Comparison of ENCODE assay signal across 8 cellular contexts in the genomic region with DNA sequence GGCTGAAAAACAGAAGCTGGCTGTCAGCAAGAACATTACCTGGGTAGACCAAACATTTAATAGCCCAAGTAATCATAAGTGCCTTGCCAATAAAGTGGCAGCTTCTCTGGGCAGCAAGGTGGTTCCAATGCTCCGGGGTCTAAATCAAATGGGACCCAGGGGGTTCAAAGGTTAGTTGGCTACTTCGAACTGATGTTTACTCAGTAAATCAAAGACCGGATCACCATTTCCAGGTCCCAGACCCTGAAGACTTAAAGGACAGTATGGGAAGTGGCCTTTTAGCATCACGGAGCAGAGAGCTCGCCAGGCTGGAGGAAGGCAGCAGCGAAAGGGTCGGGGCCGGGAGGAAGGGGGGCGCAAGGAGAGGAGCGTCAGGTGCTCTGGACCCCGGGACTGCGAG. TPM values are rescaled to one million over a fixed set of nuclear protein-coding genes. Genes with fewer than 3 reads are reported as not detected.
DNase-seq lines count a peak whose midpoint lies in the region; ATAC-seq and TF ChIP-seq lines count a peak whose summit lies in the region.

No MANE protein-coding gene starts in this region.

- peak overlapping the region in 1 of 2 donors; percentile 58 for H3K4me3 ChIP-seq in CD4-positive, alpha-beta memory T cell (ENCODE audit: low read length in 2 of 2)
- peak overlapping the region; percentile 45 for H3K4me3 ChIP-seq in endocrine pancreas (ENCODE audit: control insufficient read depth, insufficient read depth, low read length)
- peak overlapping the region; percentile 53 to 66 for H3K4me3 ChIP-seq in neuronal stem cell (ENCODE audit: low read length in 2 of 2)

- ATAC-seq in HG02870 (IDR thresholded peaks at IDR 0.05; ENCODE audit: unreplicated experiment), result no peak

- CTCF ChIA-PET in CD4-positive, alpha-beta memory T cell (lab: Charles Lee; ENCODE audit: partially characterized antibody), result interaction anchor here (0.8 to 1.5 kb wide), 5 partner anchors 10 to 138 kb away, joined by 3 to 4 read pairs (median 3); no protein-coding TSS in a partner anchor
- CTCF ChIA-PET in HEK293T (lab: Yijun Ruan, JAX), result no interaction called here

- peaks cover 0 to 8% (median 0%) of the 10 kb centered on the region in 8 donors for H3K9me3 Mint-ChIP-seq in CD4-positive, alpha-beta memory T cell

- peaks cover 0 to 13% of the 10 kb centered on the region in 2 donors for H3K36me3 Mint-ChIP-seq in CD4-positive, alpha-beta memory T cell

- no CpG with 5 or more reads among the region's 12 CpGs for WGBS in neuronal stem cell (ENCODE audit: extremely low coverage in 2 of 2, insufficient read length in 2 of 2, insufficient replicate concordance in 1 of 2), 2 donors

- peaks cover 31 to 68% (median 41%) of the 10 kb centered on the region in 4 donors for H3K4me1 Mint-ChIP-seq in CD4-positive, alpha-beta memory T cell

- H2AK5ac ChIP-seq in neuronal stem cell (ENCODE audit: low read depth, low read length), result no peak overlapping the region

- intact Hi-C loops in CD4-positive, alpha-beta memory T cell (cut with micrococcal nuclease), result loop anchor here (2.0 kb wide), 1 partner anchor 82 kb away; no protein-coding TSS in a partner anchor

- H3K27ac ChIP-seq in CD4-positive, alpha-beta memory T cell (ENCODE audit: low read depth, low read length), result peak overlapping the region; percentile 41
- no peak overlapping the region for H3K27ac ChIP-seq in neuronal stem cell (replicated peaks; ENCODE audit: low read length)

- H3K18ac ChIP-seq in neuronal stem cell (ENCODE audit: low read length), result no peak overlapping the region

- H3K27me3 Mint-ChIP-seq in CD4-positive, alpha-beta memory T cell, result no peaks in the 10 kb centered on the region

- peak overlapping the region; percentile 69 to 89 (median 85) for H3K4me3 Mint-ChIP-seq in CD4-positive, alpha-beta memory T cell

- H2BK120ac ChIP-seq in neuronal stem cell (ENCODE audit: low read depth, low read length), result no peak overlapping the region

- no peaks in the 10 kb centered on the region for H3K27me3 ChIP-seq in CD4-positive, alpha-beta memory T cell (ENCODE audit: insufficient read depth, low read length)
- H3K27me3 ChIP-seq in endocrine pancreas (ENCODE audit: control insufficient read depth, insufficient read depth, low read length) (no peaks in the 10 kb centered on the region), neuronal stem cell (ENCODE audit: control insufficient read depth in 3 of 3, insufficient read depth in 3 of 3, low read depth in 1 of 3, low read length in 3 of 3) (peaks cover 0 to 2% (median 0%) of the 10 kb centered on the region in 3 experiments)

- H3K36me3 ChIP-seq in CD4-positive, alpha-beta memory T cell (ENCODE audit: insufficient read depth, low read length), result no peaks in the 10 kb centered on the region
- H3K36me3 ChIP-seq in endocrine pancreas (ENCODE audit: control insufficient read depth, insufficient read depth, low read length) (no peaks in the 10 kb centered on the region), neuronal stem cell (replicated peaks in 1 of 2; ENCODE audit: control insufficient read depth in 2 of 2, insufficient read depth in 2 of 2, low read length in 2 of 2) (no peaks in the 10 kb centered on the region)

- H2BK12ac ChIP-seq in neuronal stem cell (ENCODE audit: low read length), result no peak overlapping the region

- no peak overlapping the region for H3K23ac ChIP-seq in neuronal stem cell (ENCODE audit: low read depth, low read length, poor library complexity)

- no peak overlapping the region for H4K91ac ChIP-seq in neuronal stem cell (ENCODE audit: low read depth, low read length, poor library complexity)

- H3K9me3 ChIP-seq in CD4-positive, alpha-beta memory T cell (ENCODE audit: control insufficient read depth in 1 of 2, low read length in 2 of 2), result no peaks in the 10 kb centered on the region
- H3K9me3 ChIP-seq in endocrine pancreas (ENCODE audit: control insufficient read depth, low read length), result no peaks in the 10 kb centered on the region
- H3K9me3 ChIP-seq in neuronal stem cell (replicated peaks in 1 of 2; ENCODE audit: control insufficient read depth in 2 of 2, insufficient read depth in 1 of 2, low read depth in 1 of 2, low read length in 2 of 2), result no peaks in the 10 kb centered on the region

- no peak for DNase-seq in CD4-positive, alpha-beta memory T cell
- DNase-seq in NCI-H69 (lab: John Stamatoyannopoulos, UW) (peak; percentile 2), neuronal stem cell (ENCODE audit: low spot score) (no peak), HEK293T (ENCODE audit: extremely low spot score) (no peak), A172 (ENCODE audit: low spot score) (no peak), DMS79 (lab: John Stamatoyannopoulos, UW) (no peak)

- H3K14ac ChIP-seq in neuronal stem cell (ENCODE audit: low read length), result no peak overlapping the region

- no peak overlapping the region for H2BK15ac ChIP-seq in neuronal stem cell (ENCODE audit: low read length)

- peak overlapping the region in 6 of 7 donors; percentile 61 to 97 (median 84) for H3K27ac Mint-ChIP-seq in CD4-positive, alpha-beta memory T cell

- H3K79me1 ChIP-seq in neuronal stem cell (ENCODE audit: low read depth, low read length), result no peaks in the 10 kb centered on the region

- H3K4me1 ChIP-seq in CD4-positive, alpha-beta memory T cell (ENCODE audit: insufficient read depth, low read length), result peaks cover 41% of the 10 kb centered on the region
- H3K4me1 ChIP-seq in endocrine pancreas (ENCODE audit: control insufficient read depth, insufficient read depth, low read length), result no peaks in the 10 kb centered on the region
- no peaks in the 10 kb centered on the region for H3K4me1 ChIP-seq in neuronal stem cell (ENCODE audit: control insufficient read depth in 2 of 2, insufficient read depth in 1 of 2, low read depth in 1 of 2, low read length in 2 of 2)

- H3K9ac ChIP-seq in endocrine pancreas (ENCODE audit: control insufficient read depth, insufficient read depth, low read length) (no peak overlapping the region), neuronal stem cell (ENCODE audit: low read depth, low read length, poor library complexity) (no peak overlapping the region)

- POLR2A ChIA-PET in CD4-positive, alpha-beta memory T cell (lab: Charles Lee; ENCODE audit: partially characterized antibody), result interaction anchor here (0.7 to 3.2 kb wide), 9 partner anchors 9 to 140 kb away, joined by 3 to 33 read pairs (median 5); no protein-coding TSS in a partner anchor
- POLR2A ChIA-PET in HEK293T (lab: Yijun Ruan, JAX), result interaction anchor here (1.4 kb wide), 1 partner anchor 24 kb away, joined by 3 read pairs; no protein-coding TSS in a partner anchor

- H2BK5ac ChIP-seq in neuronal stem cell (ENCODE audit: low read length), result no peak overlapping the region

- H3K4me2 ChIP-seq in neuronal stem cell (ENCODE audit: insufficient read depth, low read length, poor library complexity, severe bottlenecking), result peak overlapping the region; percentile 56

- H4K8ac ChIP-seq in neuronal stem cell (ENCODE audit: low read depth, low read length), result no peak overlapping the region

- peak overlapping the region; percentile 88 for H2AFZ ChIP-seq in neuronal stem cell (ENCODE audit: low read length)

- H3K4ac ChIP-seq in neuronal stem cell (ENCODE audit: low read length), result no peak overlapping the region

TF ChIP-seq in HEK293T, 16 proteins besides CTCF, POLR2A, EP300 and RAD21:
- no peak for TF ChIP-seq NFRKB (IDR thresholded peaks at IDR 0.05)

RNA-seq across cellular contexts. Expression of gene SH3KBP1, which starts 1.0 kb away (rescaled TPM):
- total RNA-seq in CD4-positive, alpha-beta memory T cell, result 100 to 1,000 TPM; 121 to 144 TPM
- polyA plus RNA-seq in CD4-positive, alpha-beta memory T cell, result 100 to 1,000 TPM; 117 to 191 TPM
- polyA plus RNA-seq in neuronal stem cell (2013, experiment 1 of 2), result 8.9 TPM
- 9.6 TPM for polyA plus RNA-seq in neuronal stem cell (2013, experiment 2 of 2)
- total RNA-seq in A172 (2014; rRNA removed; shearing (Covaris generic)), result 48.2 and 60.9 TPM in 2 replicates
